ENCODE assay signal across 27 cellular contexts in genomic region chr5:82910905-82911304, GRCh38.
"Had no signal": no experiment of that assay in that cellular context is flagged by ENCODE, and none has a peak within 500 bp of the region (broad histone marks: within the 10 kb centered on the region; RNA-seq: fewer than 3 reads in every experiment).

No MANE protein-coding gene starts in this region.

- DNase-seq: dermis blood vessel endothelial cell; dorsolateral prefrontal cortex; effector CD4-positive, alpha-beta T cell; effector memory CD4-positive, alpha-beta T cell; erythroblast; esophagus squamous epithelium; foreskin fibroblast; foreskin melanocyte; gastrocnemius medialis; glutamatergic neuron; head of caudate nucleus; heart right ventricle; hippocampal formation; left cardiac atrium; left lung; left ventricle myocardium superior; lower lobe of right lung; mesenchymal stem cell; mucosa of descending colon had no signal

- H3K27me3 ChIP-seq: dorsolateral prefrontal cortex, esophagus squamous epithelium, gastrocnemius medialis, heart right ventricle, left lung had no signal

- H3K27ac ChIP-seq: coronary artery, dorsolateral prefrontal cortex, epithelial cell of prostate, esophagus squamous epithelium, gastrocnemius medialis, left lung, lower lobe of right lung had no signal

- H3K9me3 ChIP-seq: gastrocnemius medialis had no signal

- ATAC-seq: esophagus mucosa, gastrocnemius medialis, left lung, left ventricle myocardium superior, lower lobe of right lung, mucosa of descending colon had no signal

- FAIRE-seq: colon, endothelial cell of umbilical vein, islet of Langerhans, keratinocyte had no signal

- H3K4me3 Mint-ChIP-seq: mesothelial cell of epicardium had no signal

- H3K27ac Mint-ChIP-seq: mesothelial cell of epicardium had no signal

- H3K36me3 ChIP-seq: esophagus squamous epithelium, gastrocnemius medialis, heart right ventricle, left lung, lower lobe of right lung had no signal

- H3K4me3 ChIP-seq: coronary artery, dorsolateral prefrontal cortex, esophagus squamous epithelium, gastrocnemius medialis, heart right ventricle, left lung, lower lobe of right lung, mucosa of descending colon had no signal

- H3K4me1 ChIP-seq: esophagus squamous epithelium, gastrocnemius medialis, heart right ventricle, left lung, lower lobe of right lung had no signal
